ENCODE assay signal across 21 cellular contexts in the genomic region with DNA sequence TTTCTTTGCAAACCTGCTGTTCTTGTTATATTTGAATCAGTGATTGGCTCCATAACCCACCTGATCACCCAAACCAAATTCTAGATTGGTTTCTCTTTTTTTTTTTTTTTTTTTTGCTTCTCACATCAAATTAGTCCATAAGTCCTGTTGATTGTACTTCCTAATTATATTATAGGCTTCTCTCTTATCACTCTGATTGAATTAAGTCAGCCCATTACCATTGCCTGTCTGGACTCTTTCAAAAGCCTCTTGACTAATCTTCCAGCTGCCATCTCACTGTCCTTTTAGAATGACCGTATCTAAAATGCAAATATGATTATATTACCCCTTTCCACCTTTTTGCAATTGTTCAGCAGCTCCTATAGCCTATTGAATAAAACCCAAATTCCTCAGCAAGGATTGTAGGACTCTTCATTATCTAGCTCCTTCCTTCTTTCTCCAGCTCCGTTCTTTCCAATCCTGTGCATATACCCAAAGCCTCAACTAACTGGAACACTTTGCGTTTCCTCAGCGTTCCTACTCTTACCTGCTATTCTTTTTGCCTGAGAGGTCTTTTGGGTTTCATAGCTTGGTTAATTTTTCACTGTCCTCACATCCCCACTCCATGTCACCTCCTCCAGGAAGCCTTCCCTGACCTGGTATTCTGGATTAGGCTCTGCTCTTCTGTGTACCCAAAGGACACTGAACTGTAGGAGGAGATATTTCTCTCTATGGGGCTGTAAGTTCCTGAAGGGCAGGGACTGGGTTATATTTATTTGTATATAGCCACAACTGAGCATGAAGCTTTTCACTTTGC.
DNase-seq lines count a peak whose midpoint lies in the region; ATAC-seq, FAIRE-seq and TF ChIP-seq lines count a peak whose summit lies in the region.
"Had no signal": no experiment of that assay in that cellular context is flagged by ENCODE, and none has a peak within 500 bp of the region (broad histone marks: within the 10 kb centered on the region; RNA-seq: fewer than 3 reads in every experiment).

No MANE protein-coding gene starts in this region.

- no peaks in the 10 kb centered on the region for H3K9me2 ChIP-seq in Karpas-422 (replicated peaks; ENCODE audit: insufficient read depth, low read length)

- no peak overlapping the region for H2AFZ ChIP-seq in Karpas-422 (ENCODE audit: low read length)
- no peak overlapping the region for H2AFZ ChIP-seq in K562 (ENCODE audit: low read depth, low read length)
- H2AFZ ChIP-seq: GM23248 had no signal

- WGBS in K562 (ENCODE audit: insufficient coverage, low coverage, missing lambda C conversion rate) = 2% methylated on average over 4 of the region's 4 CpGs

- no peaks in the 10 kb centered on the region for H4K20me1 ChIP-seq in Karpas-422 (ENCODE audit: insufficient read depth, low read depth, low read length)
- H4K20me1 ChIP-seq in K562 (replicated peaks; ENCODE audit: control insufficient read depth, insufficient read depth, low read length) = no peaks in the 10 kb centered on the region
- H4K20me1 ChIP-seq: BLaER1 had no signal

- in situ Hi-C loops in K562 (cut with MboI) = no loop called here

- TF ChIP-seq POLR2A in K562 (conservative IDR thresholded peaks at IDR 0.05) = no peak

- H3K4me1 ChIP-seq in Karpas-422 (ENCODE audit: low read length) = peaks cover 55% of the 10 kb centered on the region
- no peaks in the 10 kb centered on the region for H3K4me1 ChIP-seq in K562 (replicated peaks in 1 of 2; ENCODE audit: control insufficient read depth in 2 of 2, insufficient read depth in 2 of 2, low read length in 2 of 2)
- H3K4me1 ChIP-seq in right atrium auricular region = no peaks in the 10 kb centered on the region
- H3K4me1 ChIP-seq: BLaER1 had no signal

- peak; percentile 61 for DNase-seq in Karpas-422
- DNase-seq in SK-N-DZ (ENCODE audit: low spot score) = peak; percentile 97
- no peak for DNase-seq in K562 (ENCODE audit: extremely low read depth in 1 of 4, low spot score in 3 of 4)
- no peak for DNase-seq in NCI-H146 (lab: John Stamatoyannopoulos, UW)
- no peak for DNase-seq in UCSD-AML1 (lab: John Stamatoyannopoulos, UW; ENCODE audit: unreplicated experiment)
- DNase-seq in right atrium auricular region (ENCODE audit: low spot score) = no peak
- DNase-seq: Caco-2; CD4-positive, CD25-positive, alpha-beta regulatory T cell; CD8-positive, alpha-beta T cell; DMS153; DND-41; GM23248; H7; HCEC 1CT had no signal

- H3K9me3 ChIP-seq in Karpas-422 (ENCODE audit: low read length) (no peaks in the 10 kb centered on the region), K562 (replicated peaks; ENCODE audit: control insufficient read depth, insufficient read depth, low read depth, low read length) (no peaks in the 10 kb centered on the region), right atrium auricular region (no peaks in the 10 kb centered on the region)
- H3K9me3 ChIP-seq: BLaER1, Caco-2 had no signal

- CTCF ChIA-PET in K562 (lab: Yijun Ruan, JAX; ENCODE audit: low intra/inter-chr PET ratio) = no interaction called here

- peak overlapping the region; percentile 74 for H3K27ac ChIP-seq in Karpas-422 (ENCODE audit: low read length)
- no peak overlapping the region for H3K27ac ChIP-seq in K562 (ENCODE audit: extremely low read depth, low read depth, low read length)
- no peak overlapping the region for H3K27ac ChIP-seq in right atrium auricular region
- H3K27ac ChIP-seq: 22Rv1, BLaER1, C4-2B, GM23248 had no signal

- POLR2A ChIA-PET in K562 (lab: Yijun Ruan, JAX) = no interaction called here

- H3K4me3 ChIP-seq in Karpas-422 (ENCODE audit: low read length) = no peak overlapping the region
- H3K4me3 ChIP-seq in K562 = no peak overlapping the region
- H3K4me3 ChIP-seq in right atrium auricular region = no peak overlapping the region
- H3K4me3 ChIP-seq: BLaER1, GM23248 had no signal

- H3K9ac ChIP-seq in Karpas-422 (ENCODE audit: low read length) (no peak overlapping the region), K562 (ENCODE audit: insufficient read depth in 1 of 2, low read depth in 2 of 2, low read length in 2 of 2) (no peak overlapping the region)
- H3K9ac ChIP-seq: BLaER1, GM23248 had no signal

- no peaks in the 10 kb centered on the region for H3K36me3 ChIP-seq in Karpas-422 (ENCODE audit: insufficient read depth, low read length)
- H3K36me3 ChIP-seq in K562 (ENCODE audit: control insufficient read depth, insufficient read depth, low read length) = no peaks in the 10 kb centered on the region
- H3K36me3 ChIP-seq in right atrium auricular region = no peaks in the 10 kb centered on the region
- H3K36me3 ChIP-seq: BLaER1 had no signal

- TF ChIP-seq RAD21 in K562 (CRISPR knock-in tag; conservative IDR thresholded peaks at IDR 0.05 in 1 of 2, IDR thresholded peaks at IDR 0.05 in 1 of 2) = no peak

- H3K4me2 ChIP-seq in Karpas-422 (ENCODE audit: low read depth, low read length, poor library complexity, severe bottlenecking) = no peak overlapping the region
- H3K4me2 ChIP-seq in K562 (ENCODE audit: insufficient read depth, low read length) = no peak overlapping the region
- H3K4me2 ChIP-seq: BLaER1 had no signal

- H3K79me2 ChIP-seq in Karpas-422 (ENCODE audit: low read length) (no peaks in the 10 kb centered on the region), K562 (ENCODE audit: control insufficient read depth, insufficient read depth, low read length) (no peaks in the 10 kb centered on the region)

- H3K27me3 ChIP-seq in Karpas-422 (ENCODE audit: low read length) (no peaks in the 10 kb centered on the region), K562 (ENCODE audit: control insufficient read depth in 2 of 2, insufficient read depth in 2 of 2, low read length in 2 of 2) (no peaks in the 10 kb centered on the region), right atrium auricular region (no peaks in the 10 kb centered on the region)
- H3K27me3 ChIP-seq: BLaER1 had no signal

- no peaks in the 10 kb centered on the region for H3K9me1 ChIP-seq in K562 (ENCODE audit: control insufficient read depth, insufficient read depth, low read length)

- ATAC-seq in K562 = no peak
- ATAC-seq: CD8-positive, alpha-beta T cell had no signal

- TF ChIP-seq CTCF in K562 (IDR thresholded peaks at IDR 0.05 in 2 of 3, conservative IDR thresholded peaks at IDR 0.05 in 1 of 3; ENCODE audit: insufficient read depth in 2 of 3, low read depth in 1 of 3, low read length in 3 of 3) = no peak
- no peak for TF ChIP-seq CTCF in right atrium auricular region (IDR thresholded peaks at IDR 0.05)

- BruUV-seq in K562 (replicated peaks; lab: Mats Ljungman, UMichigan) = no TSS peak

- no peak for FAIRE-seq in K562 (lab: Jason Lieb, UNC)
- FAIRE-seq: A204.1, G401.6, GM19239, H1 had no signal

- intact Hi-C loops in K562 (cut with micrococcal nuclease) = no loop called here

- no peak for TF ChIP-seq EP300 in K562 (IDR thresholded peaks at IDR 0.05; ENCODE audit: low read length)

TF ChIP-seq in K562, 482 proteins besides CTCF, POLR2A, EP300 and RAD21:
- TF ChIP-seq TEAD2 (tag; IDR thresholded peaks at IDR 0.05) = no peak
- peak; percentile 73 for TF ChIP-seq ZFP36 (IDR thresholded peaks at IDR 0.05; ENCODE audit: low read depth, low read length, partially characterized antibody)
- no peak for TF ChIP-seq SMC3 (conservative IDR thresholded peaks at IDR 0.05; ENCODE audit: insufficient read depth, low read depth, low read length)
- TF ChIP-seq CTCFL (IDR thresholded peaks at IDR 0.05; ENCODE audit: borderline replicate concordance, insufficient read depth, low read depth, low read length, poor library complexity, severe bottlenecking) = no peak
TF ChIP-seq in K562: peak in this region for 1.

Comparison
In these comparisons a context has a peak if more than half of its experiments do, and no peak if none do; other contexts are left out.
1. DNase-seq: peak in Karpas-422 (single experiment) and SK-N-DZ (single experiment); none in K562 (0 of 4), NCI-H146 (single experiment), UCSD-AML1 (single experiment) and right atrium auricular region (single experiment).